13 cellular contexts compared by ENCODE assay signal in the genomic region with DNA sequence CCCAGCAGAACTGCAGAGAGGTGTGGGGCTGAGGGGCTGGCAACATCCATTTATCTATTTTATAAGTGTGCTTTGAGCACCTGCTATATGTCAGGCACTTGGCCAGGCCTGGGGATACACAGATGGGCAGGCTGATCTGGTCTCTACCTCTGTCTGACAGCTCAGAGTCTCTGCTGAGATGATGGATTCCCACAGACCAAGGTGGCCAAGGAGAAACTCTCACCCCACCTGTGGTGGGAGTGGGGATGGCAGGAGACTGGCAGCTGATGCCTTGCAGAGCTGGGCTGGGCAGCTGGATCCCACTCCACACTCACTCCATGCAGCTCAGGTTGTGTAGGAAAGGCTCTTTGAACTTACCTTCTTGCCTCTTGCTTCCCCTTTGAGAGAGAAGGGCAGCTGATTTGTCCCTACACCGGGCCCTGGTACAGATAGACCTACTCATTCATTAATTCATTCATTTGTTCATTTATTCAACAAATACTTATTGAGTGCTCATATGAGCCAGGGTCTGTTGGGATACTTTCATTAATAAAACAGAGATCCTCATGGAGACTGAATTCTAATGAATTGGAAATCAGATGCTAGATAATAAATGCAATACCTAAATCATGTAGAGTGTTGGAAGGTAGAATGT. TPM values are rescaled to one million over a fixed set of nuclear protein-coding genes. Genes with fewer than 3 reads are reported as not detected.
A peak's percentile ranks its signal among the peaks of the same experiment; 100 is the strongest.
DNase-seq lines count a peak whose midpoint lies in the region; ATAC-seq, FAIRE-seq and TF ChIP-seq lines count a peak whose summit lies in the region.
"Had no signal": no experiment of that assay in that cellular context is flagged by ENCODE, and none has a peak within 500 bp of the region (broad histone marks: within the 10 kb centered on the region; RNA-seq: fewer than 3 reads in every experiment).

No MANE protein-coding gene starts in this region.

- H3K4me1 ChIP-seq in A549 (peaks cover 13% of the 10 kb centered on the region; the same call in 2 of the 3 replicates), lower lobe of right lung (peaks cover 12% of the 10 kb centered on the region)
- H3K4me1 ChIP-seq: prostate gland had no signal

- POLR2A ChIA-PET in A549 (lab: Yijun Ruan, JAX), result no interaction called here
- POLR2A ChIA-PET in RWPE1 (lab: Yijun Ruan, JAX; ENCODE audit: low non-redundant PET), result no interaction called here

- H3K36me3 ChIP-seq in lower lobe of right lung, result no peaks in the 10 kb centered on the region
- H3K36me3 ChIP-seq: prostate gland had no signal

- TF ChIP-seq POLR2A in A549 (IDR thresholded peaks at IDR 0.05; ENCODE audit: low read length), result no peak

- no peak for TF ChIP-seq EP300 in A549 (IDR thresholded peaks at IDR 0.05)

- H3K9me3 ChIP-seq in A549 (no peaks in the 10 kb centered on the region), lower lobe of right lung (no peaks in the 10 kb centered on the region)
- H3K9me3 ChIP-seq: prostate gland had no signal

- no peak for TF ChIP-seq CTCF in A549 (IDR thresholded peaks at IDR 0.05)
- peak; percentile 25 for TF ChIP-seq CTCF in GM12873 (IDR thresholded peaks at IDR 0.05; ENCODE audit: insufficient read depth, low read depth, low read length, missing control alignments)
- no peak for TF ChIP-seq CTCF in RWPE1 (conservative IDR thresholded peaks at IDR 0.05; ENCODE audit: low read depth)
- peak; percentile 36 for TF ChIP-seq CTCF in epithelial cell of proximal tubule (conservative IDR thresholded peaks at IDR 0.05; ENCODE audit: low read depth, low read length)
- no peak for TF ChIP-seq CTCF in lower lobe of right lung (IDR thresholded peaks at IDR 0.05)

- ATAC-seq in A549 (peak; percentile 84 to 88), HG02852 (IDR thresholded peaks at IDR 0.05; ENCODE audit: unreplicated experiment) (no peak), lower lobe of right lung (no peak)

- intact Hi-C loops in lower lobe of right lung (cut with DNase I), result no loop called here

- H3K4me3 ChIP-seq in A549, result no peak overlapping the region
- no peak overlapping the region for H3K4me3 ChIP-seq in epithelial cell of proximal tubule (ENCODE audit: low read depth, low read length)
- H3K4me3 ChIP-seq in lower lobe of right lung, result no peak overlapping the region
- H3K4me3 ChIP-seq: prostate gland had no signal

- H3K27ac ChIP-seq in A549, result no peak overlapping the region
- no peak overlapping the region for H3K27ac ChIP-seq in RWPE1
- H3K27ac ChIP-seq in lower lobe of right lung, result no peak overlapping the region
- H3K27ac ChIP-seq: prostate gland had no signal

- FAIRE-seq in A549 (lab: Jason Lieb, UNC), result no peak

- peaks cover 3% of the 10 kb centered on the region for H3K27me3 ChIP-seq in lower lobe of right lung (ENCODE audit: low read depth)

- H3K4me2 ChIP-seq in A549, result no peak overlapping the region

- TF ChIP-seq RAD21 in A549 (conservative IDR thresholded peaks at IDR 0.05 in 1 of 2, IDR thresholded peaks at IDR 0.05 in 1 of 2), result no peak

- DNase-seq in A549 (ENCODE audit: low read depth in 1 of 2, low spot score in 1 of 2) (peak in 1 of 2 experiments; percentile 65), RWPE1 (ENCODE audit: low spot score) (peak; percentile 57), epithelial cell of proximal tubule (ENCODE audit: low read depth) (no peak), NOMO-1 treated with dmso at 0.1 percent for 144 hours (lab: John Stamatoyannopoulos, UW; ENCODE audit: unreplicated experiment) (no peak), NCI-H748 (lab: John Stamatoyannopoulos, UW; ENCODE audit: unreplicated experiment) (no peak), lower lobe of right lung (no peak)

- CTCF ChIA-PET in A549 (lab: Yijun Ruan, JAX), result interaction anchor here (1.3 to 2.2 kb wide), 2 partner anchors 79 to 97 kb away, joined by 6 to 8 read pairs; no protein-coding TSS in a partner anchor
- CTCF ChIA-PET in RWPE1 (lab: Yijun Ruan, JAX), result interaction anchor here (0.8 to 1.3 kb wide), 4 partner anchors 18 to 102 kb away, joined by 3 to 5 read pairs (median 3); no protein-coding TSS in a partner anchor

- WGBS in A549 (ENCODE audit: missing lambda C conversion rate), result 24% methylated on average over 1 of the region's 1 CpG

TF ChIP-seq in A549, 52 proteins besides CTCF, POLR2A, EP300 and RAD21:
- TF ChIP-seq ZSCAN20 (CRISPR knock-in tag; IDR thresholded peaks at IDR 0.05), result no peak
- no peak for TF ChIP-seq JUNB (IDR thresholded peaks at IDR 0.05)
- TF ChIP-seq EHF (CRISPR knock-in tag; IDR thresholded peaks at IDR 0.05), result no peak
- TF ChIP-seq HOXA7 (CRISPR knock-in tag; IDR thresholded peaks at IDR 0.05), result no peak
- no peak for TF ChIP-seq MAZ (IDR thresholded peaks at IDR 0.05; ENCODE audit: borderline replicate concordance, low read depth, low read length)
- TF ChIP-seq, protein P1, sequence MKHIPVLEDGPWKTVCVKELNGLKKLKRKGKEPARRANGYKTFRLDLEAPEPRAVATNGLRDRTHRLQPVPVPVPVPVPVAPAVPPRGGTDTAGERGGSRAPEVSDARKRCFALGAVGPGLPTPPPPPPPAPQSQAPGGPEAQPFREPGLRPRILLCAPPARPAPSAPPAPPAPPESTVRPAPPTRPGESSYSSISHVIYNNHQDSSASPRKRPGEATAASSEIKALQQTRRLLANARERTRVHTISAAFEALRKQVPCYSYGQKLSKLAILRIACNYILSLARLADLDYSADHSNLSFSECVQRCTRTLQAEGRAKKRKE (CRISPR knock-in tag; IDR thresholded peaks at IDR 0.05; ENCODE audit: low read depth), result no peak
- no peak for TF ChIP-seq PHF8 (IDR thresholded peaks at IDR 0.05; ENCODE audit: borderline replicate concordance, low read depth)
- no peak for TF ChIP-seq GATA3 (IDR thresholded peaks at IDR 0.05; ENCODE audit: borderline replicate concordance)
- TF ChIP-seq, protein P2, sequence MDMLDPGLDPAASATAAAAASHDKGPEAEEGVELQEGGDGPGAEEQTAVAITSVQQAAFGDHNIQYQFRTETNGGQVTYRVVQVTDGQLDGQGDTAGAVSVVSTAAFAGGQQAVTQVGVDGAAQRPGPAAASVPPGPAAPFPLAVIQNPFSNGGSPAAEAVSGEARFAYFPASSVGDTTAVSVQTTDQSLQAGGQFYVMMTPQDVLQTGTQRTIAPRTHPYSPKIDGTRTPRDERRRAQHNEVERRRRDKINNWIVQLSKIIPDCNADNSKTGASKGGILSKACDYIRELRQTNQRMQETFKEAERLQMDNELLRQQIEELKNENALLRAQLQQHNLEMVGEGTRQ (IDR thresholded peaks at IDR 0.05), result no peak
- TF ChIP-seq JUN (IDR thresholded peaks at IDR 0.05), result no peak
- TF ChIP-seq ZFP36 (IDR thresholded peaks at IDR 0.05; ENCODE audit: borderline replicate concordance, partially characterized antibody), result no peak
- no peak for TF ChIP-seq TP53 (CRISPR knock-in tag; IDR thresholded peaks at IDR 0.05)
- no peak for TF ChIP-seq ESRRA (IDR thresholded peaks at IDR 0.05; ENCODE audit: borderline replicate concordance, low read length)
- TF ChIP-seq RFX5 (IDR thresholded peaks at IDR 0.05), result no peak
TF ChIP-seq in A549: peak in this region for 0.

RNA-seq across cellular contexts. Expression of a gene that starts 9.0 kb away (rescaled TPM):
- polyA plus RNA-seq in A549 (2011; rRNA removed), result 0.48 and 0.50 TPM in 2 replicates
- polyA plus RNA-seq in A549 (2012; cell fraction: cytosol; rRNA removed), result 0.20 and 0.36 TPM in 2 replicates
- 0.53 and 0.72 TPM in 2 replicates for polyA plus RNA-seq in A549 (2012; cell fraction: nucleus; rRNA removed)
- 0.94 to 2.4 TPM (median 1.8 TPM) in 3 replicates for polyA plus RNA-seq in A549 (2017; fragmentation: RNase III; extraction: RNeasy Plus Mini Kit Qiagen cat#74134 plus additional on column Dnase treatment)
- polyA minus RNA-seq in A549 (2011; rRNA and poly(A)+ RNA removed), result 0.50 and 0.58 TPM in 2 replicates
- 3.7 and 12.3 TPM in 2 replicates for total RNA-seq in epithelial cell of proximal tubule
- total RNA-seq in lower lobe of right lung, result 4.1 TPM
- total RNA-seq: mononuclear cell; T-helper 2 cell treated with Interferon-gamma antibody and Interleukin-4, amounts not matched to agents 100 ng/mL and 5 ng/mL, for 36 hours had no signal

RNA-seq across cellular contexts. Expression of a gene that starts 39.1 kb away (rescaled TPM):
- not detected in 2 replicates for polyA plus RNA-seq in A549 (2011; rRNA removed)
- not detected in 2 replicates for polyA plus RNA-seq in A549 (2012; cell fraction: cytosol; rRNA removed)
- polyA plus RNA-seq in A549 (2012; cell fraction: nucleus; rRNA removed), result 0.07 TPM in 1 of 2 replicates, not detected in the other
- not detected in 3 replicates for polyA plus RNA-seq in A549 (2017; fragmentation: RNase III; extraction: RNeasy Plus Mini Kit Qiagen cat#74134 plus additional on column Dnase treatment)
- not detected in 2 replicates for polyA minus RNA-seq in A549 (2011; rRNA and poly(A)+ RNA removed)
- total RNA-seq in epithelial cell of proximal tubule, result not detected in 2 replicates
- total RNA-seq in lower lobe of right lung, result not detected
- total RNA-seq: mononuclear cell; T-helper 2 cell treated with Interferon-gamma antibody and Interleukin-4, amounts not matched to agents 100 ng/mL and 5 ng/mL, for 36 hours had no signal
- polyA plus RNA-seq: BJ had no signal

RNA-seq across cellular contexts. Expression of a gene that starts 50.0 kb away (rescaled TPM):
- polyA plus RNA-seq in A549 (2011; rRNA removed) (not detected in 2 replicates), A549 (2017; fragmentation: RNase III; extraction: RNeasy Plus Mini Kit Qiagen cat#74134 plus additional on column Dnase treatment) (0.04 TPM in 1 of 3 replicates, not detected in the others)
- not detected in 2 replicates for polyA plus RNA-seq in A549 (2012; cell fraction: cytosol; rRNA removed)
- polyA plus RNA-seq in A549 (2012; cell fraction: nucleus; rRNA removed), result not detected in 2 replicates
- not detected in 2 replicates for polyA minus RNA-seq in A549 (2011; rRNA and poly(A)+ RNA removed)
- total RNA-seq in epithelial cell of proximal tubule (0.86 TPM in 1 of 2 replicates, not detected in the other), lower lobe of right lung (22.2 TPM)
- total RNA-seq: RPMI7951; T-helper 2 cell treated with Interferon-gamma antibody and Interleukin-4, amounts not matched to agents 100 ng/mL and 5 ng/mL, for 36 hours had no signal

RNA-seq across cellular contexts. Expression of a gene that starts 50.7 kb away (rescaled TPM):
- polyA plus RNA-seq in A549 (2011; rRNA removed) (not detected in 2 replicates), A549 (2017; fragmentation: RNase III; extraction: RNeasy Plus Mini Kit Qiagen cat#74134 plus additional on column Dnase treatment) (not detected in 3 replicates)
- polyA plus RNA-seq in A549 (2012; cell fraction: cytosol; rRNA removed), result not detected in 2 replicates
- not detected in 2 replicates for polyA plus RNA-seq in A549 (2012; cell fraction: nucleus; rRNA removed)
- not detected in 2 replicates for polyA minus RNA-seq in A549 (2011; rRNA and poly(A)+ RNA removed)
- total RNA-seq in epithelial cell of proximal tubule (not detected in 2 replicates), lower lobe of right lung (not detected)
- total RNA-seq: mononuclear cell; RPMI7951; T-helper 2 cell treated with Interferon-gamma antibody and Interleukin-4, amounts not matched to agents 100 ng/mL and 5 ng/mL, for 36 hours had no signal
- polyA plus RNA-seq: BJ had no signal

Comparison
In these comparisons a context has a peak if more than half of its experiments do, and no peak if none do; other contexts are left out.
1. ATAC-seq: peak in A549 (2 of 2); none in HG02852 (single experiment) and lower lobe of right lung (0 of 2).
2. CTCF ChIP-seq: peak in GM12873 (single experiment) and epithelial cell of proximal tubule (single experiment); none in A549 (single experiment), RWPE1 (single experiment) and lower lobe of right lung (single experiment).
3. RNA of a gene that starts 50.0 kb away (total RNA-seq): 22.2 TPM in lower lobe of right lung (single experiment); 0.86 TPM in epithelial cell of proximal tubule; every median in the first group is over 10 times any median in the second.